21 cellular contexts compared by ENCODE assay signal in genomic region chr9:33455952-33456351, GRCh38. TPM values are rescaled to one million over a fixed set of nuclear protein-coding genes. Genes with fewer than 3 reads are reported as not detected.
DNase-seq lines count a peak whose midpoint lies in the region; ATAC-seq and TF ChIP-seq lines count a peak whose summit lies in the region.
"Had no signal": no experiment of that assay in that cellular context is flagged by ENCODE, and none has a peak within 500 bp of the region (broad histone marks: within the 10 kb centered on the region; RNA-seq: fewer than 3 reads in every experiment).

No MANE protein-coding gene starts in this region.

- WGBS in testis, 2 donors: 66 to 73% methylated on average over 7 of the region's 7 CpGs
- WGBS in adrenal gland, 4 donors: 75 to 90% (median 80%) methylated on average over 7 of the region's 7 CpGs

- no peaks in the 10 kb centered on the region for H3K36me3 Mint-ChIP-seq in activated naive CD4-positive, alpha-beta T cell treated with anti-CD3 and anti-CD28 coated beads, Interleukin-2, amount 50 U/mL, for 72 hours
- H3K36me3 Mint-ChIP-seq: brain; natural killer cell treated with Interleukin-12 subunit alpha and Interleukin-12 subunit beta and Interleukin-15 and Interleukin-18, amount 100 ng/mL, for 72 hours had no signal

- TF ChIP-seq POLR2A in testis (IDR thresholded peaks at IDR 0.05) (no peak), adrenal gland (IDR thresholded peaks at IDR 0.05) (no peak)

- H3K36me3 ChIP-seq in testis (ENCODE audit: low read depth, missing control alignments) (no peaks in the 10 kb centered on the region), adrenal gland (replicated peaks in 1 of 2) (peaks cover 0 to 1% of the 10 kb centered on the region in 2 donors)

- H3K27ac ChIP-seq in RWPE1 (peak overlapping the region; percentile 70), testis (no peak overlapping the region), adrenal gland (no peak overlapping the region)
- H3K27ac ChIP-seq: VCaP had no signal

- H3K4me1 ChIP-seq in testis: no peaks in the 10 kb centered on the region
- H3K4me1 ChIP-seq in adrenal gland (replicated peaks in 1 of 2): no peaks in the 10 kb centered on the region

- CTCF ChIA-PET in RWPE1 (lab: Yijun Ruan, JAX): no interaction called here

- no peaks in the 10 kb centered on the region for H3K9me3 Mint-ChIP-seq in activated naive CD4-positive, alpha-beta T cell treated with anti-CD3 and anti-CD28 coated beads, Interleukin-2, amount 50 U/mL, for 72 hours
- H3K9me3 Mint-ChIP-seq: brain; natural killer cell treated with Interleukin-12 subunit alpha and Interleukin-12 subunit beta and Interleukin-15 and Interleukin-18, amount 100 ng/mL, for 72 hours had no signal

- no peak for TF ChIP-seq CTCF in RWPE1 (conservative IDR thresholded peaks at IDR 0.05; ENCODE audit: low read depth)
- TF ChIP-seq CTCF in testis (IDR thresholded peaks at IDR 0.05): no peak
- no peak for TF ChIP-seq CTCF in adrenal gland (IDR thresholded peaks at IDR 0.05)

- H3K4me3 ChIP-seq in testis (no peak overlapping the region), adrenal gland (no peak overlapping the region)

- intact Hi-C loops in testis (cut with DNase I; ENCODE audit: low total_unique reads): no loop called here
- intact Hi-C loops in adrenal gland (cut with DNase I): loop anchor here (5.0 to 10.0 kb wide), 2 partner anchors 39 to 81 kb away; no protein-coding TSS in a partner anchor

- peak; percentile 69 for DNase-seq in activated effector memory CD4-positive, alpha-beta T cell treated with anti-CD3 and anti-CD28 coated beads, Interleukin-2, amount 50 U/mL, for 16 hours
- DNase-seq in activated effector memory CD4-positive, alpha-beta T cell treated with Interleukin-2 at 50 U/mL for 16 hours: no peak
- no peak for DNase-seq in RWPE1 (ENCODE audit: low spot score)
- peak in 1 of 2 donors; percentile 17 for DNase-seq in activated naive CD4-positive, alpha-beta T cell treated with anti-CD3 and anti-CD28 coated beads, Interleukin-2, amount 50 U/mL, for 72 hours (ENCODE audit: low spot score in 2 of 2)
- DNase-seq in testis: peak; percentile 48
- DNase-seq in adrenal gland: no peak
- DNase-seq: activated gamma-delta T cell treated with Interleukin-2 at 50 U/mL for 16 hours, C1 segment of cervical spinal cord, glutamatergic neuron, left colon, NCI-H2171 treated with DMSO at 0.1 percent for 48 hours, posterior cingulate gyrus, Right ventricle myocardium superior had no signal

- H3K27me3 ChIP-seq in testis (no peaks in the 10 kb centered on the region), adrenal gland (no peaks in the 10 kb centered on the region)

- H3K27ac Mint-ChIP-seq in activated naive CD4-positive, alpha-beta T cell treated with anti-CD3 and anti-CD28 coated beads, Interleukin-2, amount 50 U/mL, for 72 hours: peak overlapping the region; percentile 72 to 85
- H3K27ac Mint-ChIP-seq: brain; natural killer cell treated with Interleukin-12 subunit alpha and Interleukin-12 subunit beta and Interleukin-15 and Interleukin-18, amount 100 ng/mL, for 72 hours had no signal

- ATAC-seq in activated naive CD4-positive, alpha-beta T cell treated with anti-CD3 and anti-CD28 coated beads, Interleukin-2, amount 50 U/mL, for 72 hours: no peak
- ATAC-seq in GM21390 (IDR thresholded peaks at IDR 0.05; ENCODE audit: unreplicated experiment) (no peak), HG02970 (IDR thresholded peaks at IDR 0.05; ENCODE audit: low FRiP score, unreplicated experiment) (no peak)
- ATAC-seq: HCT116; left colon; natural killer cell treated with Interleukin-12 subunit alpha and Interleukin-12 subunit beta and Interleukin-15 and Interleukin-18, amount 100 ng/mL, for 72 hours; sciatic nerve had no signal

- H3K9me3 ChIP-seq in testis (no peaks in the 10 kb centered on the region), adrenal gland (replicated peaks in 1 of 3) (no peaks in the 10 kb centered on the region)

- POLR2A ChIA-PET in RWPE1 (lab: Yijun Ruan, JAX; ENCODE audit: low non-redundant PET): no interaction called here

RNA-seq across cellular contexts. Expression of gene AQP3, which starts 8.6 kb away (rescaled TPM):
- total RNA-seq in activated naive CD4-positive, alpha-beta T cell treated with anti-CD3 and anti-CD28 coated beads, Interleukin-2, amount 50 U/mL, for 72 hours: 10 to 100 TPM in 1 of 2 donors, 1 to 10 TPM in 1; 3.8 to 36.8 TPM
- total RNA-seq in testis (1 to 10 TPM; 4.6 to 9.0 TPM), adrenal gland (10 to 100 TPM in 2 of 8 donors, 1 to 10 TPM in 6; 1.2 to 11.5 (median 2.4) TPM)
- polyA plus RNA-seq in testis (ENCODE audit: insufficient read depth, low read depth, low replicate concordance) (6.3 TPM), adrenal gland (1 to 10 TPM in 1 of 3 donors, under 1 TPM in 2; 0.88 to 2.5 (median 0.94) TPM)

RNA-seq across cellular contexts. Expression of gene NOL6, which starts 17.8 kb away (rescaled TPM):
- 10 to 100 TPM; 34.2 to 40.2 TPM for total RNA-seq in activated naive CD4-positive, alpha-beta T cell treated with anti-CD3 and anti-CD28 coated beads, Interleukin-2, amount 50 U/mL, for 72 hours
- total RNA-seq in testis: 10 to 100 TPM; 40.4 to 45.4 TPM
- 51.6 TPM for polyA plus RNA-seq in testis (ENCODE audit: insufficient read depth, low read depth, low replicate concordance)
- 10 to 100 TPM; 17.5 to 45.7 (median 25.4) TPM for total RNA-seq in adrenal gland
- 10 to 100 TPM; 36.9 to 45.1 (median 44.0) TPM for polyA plus RNA-seq in adrenal gland

RNA-seq across cellular contexts. Expression of gene AQP7, which starts 53.6 kb away (rescaled TPM):
- under 1 TPM in 1 of 2 donors, not detected in 1; 0.29 TPM for total RNA-seq in activated naive CD4-positive, alpha-beta T cell treated with anti-CD3 and anti-CD28 coated beads, Interleukin-2, amount 50 U/mL, for 72 hours
- total RNA-seq in testis (10 to 100 TPM; 19.1 to 37.6 TPM), adrenal gland (1 to 10 TPM in 5 of 8 donors, under 1 TPM in 1, not detected in 2; 0.99 to 4.5 (median 2.4) TPM)
- polyA plus RNA-seq in testis (ENCODE audit: insufficient read depth, low read depth, low replicate concordance) (55.6 TPM), adrenal gland (10 to 100 TPM in 1 of 3 donors, 1 to 10 TPM in 1, under 1 TPM in 1; 0.51 to 32.5 (median 3.5) TPM)
- total RNA-seq: natural killer cell treated with Interleukin-12 subunit alpha and Interleukin-12 subunit beta and Interleukin-15 and Interleukin-18, amount 100 ng/mL, for 72 hours; temporal lobe had no signal

Comparison
In these comparisons a context has a peak if more than half of its experiments do, and no peak if none do; other contexts are left out.
1. DNase-seq: peak in activated effector memory CD4-positive, alpha-beta T cell treated with anti-CD3 and anti-CD28 coated beads, Interleukin-2, amount 50 U/mL, for 16 hours (single experiment) and testis (single experiment); none in activated effector memory CD4-positive, alpha-beta T cell treated with Interleukin-2 at 50 U/mL for 16 hours (single experiment), RWPE1 (single experiment) and adrenal gland (0 of 7).